29 cellular contexts compared by ENCODE assay signal in genomic region chr5:1805736-1806135, GRCh38.
"Had no signal": no experiment of that assay in that cellular context is flagged by ENCODE, and none has a peak within 500 bp of the region (broad histone marks: within the 10 kb centered on the region; RNA-seq: fewer than 3 reads in every experiment).

No MANE protein-coding gene starts in this region.

- H3K27ac ChIP-seq: epithelial cell of prostate, pancreas, testis, tibial nerve, upper lobe of left lung, uterus had no signal

- H3K27me3 Mint-ChIP-seq: dendritic cell treated with granulocyte-macrophage colony-stimulating factor and Interleukin-4, amounts not matched to agents 40 ng/mL and 50 ng/mL, for 4 days; memory B cell; naive B cell; stimulated activated memory B cell treated with anti-CD40 and anti-IgM and Interleukin-4, amounts not matched to agents 10 μg/mL and 1 μg/mL and 100 μg/mL, for 72 hours had no signal

- H3K27me3 ChIP-seq: gastrocnemius medialis, pancreas, right atrium auricular region, testis, tibial nerve, upper lobe of left lung, uterus had no signal

- H3K9me3 ChIP-seq: gastrocnemius medialis, mucosa of descending colon, pancreas, right atrium auricular region, testis, tibial nerve, upper lobe of left lung, uterus had no signal

- FAIRE-seq: colon, keratinocyte, pancreas had no signal

- DNase-seq: cerebellar nuclear complex; effector CD8-positive, alpha-beta T cell; endodermal cell; foreskin fibroblast; gastrocnemius medialis; head of caudate nucleus; mucosa of descending colon; naive B cell; nephron progenitor cell; occipital lobe; pancreas; stimulated activated CD4-positive, alpha-beta T cell treated with anti-CD3 and anti-CD28 coated beads, Interleukin-2, amount 100 ng/mL, for 24 hours; stimulated activated CD4-positive, alpha-beta T cell treated with anti-CD3 and anti-CD28 coated beads, Interleukin-4, amount 100 ng/mL, for 24 hours; stimulated activated naive CD8-positive, alpha-beta T cell treated with anti-CD3 and anti-CD28 coated beads, Interleukin-15, Interleukin-2, amounts not matched to agents 100 U/mL and 50 U/mL, for 24 hours; substantia nigra; testis; upper lobe of left lung; uterus had no signal

- H3K36me3 ChIP-seq: uterus had no signal

- H3K9me3 Mint-ChIP-seq: dendritic cell treated with granulocyte-macrophage colony-stimulating factor and Interleukin-4, amounts not matched to agents 40 ng/mL and 50 ng/mL, for 4 days; endodermal cell; memory B cell; mesothelial cell of epicardium; naive B cell; nephron progenitor cell; stimulated activated memory B cell treated with anti-CD40 and anti-IgM and Interleukin-4, amounts not matched to agents 10 μg/mL and 1 μg/mL and 100 μg/mL, for 72 hours had no signal

- H3K27ac Mint-ChIP-seq: dendritic cell treated with granulocyte-macrophage colony-stimulating factor and Interleukin-4, amounts not matched to agents 40 ng/mL and 50 ng/mL, for 4 days; endodermal cell; memory B cell; mesothelial cell of epicardium; nephron progenitor cell; stimulated activated memory B cell treated with anti-CD40 and anti-IgM and Interleukin-4, amounts not matched to agents 10 μg/mL and 1 μg/mL and 100 μg/mL, for 72 hours had no signal

- H3K4me3 Mint-ChIP-seq: dendritic cell treated with granulocyte-macrophage colony-stimulating factor and Interleukin-4, amounts not matched to agents 40 ng/mL and 50 ng/mL, for 4 days; endodermal cell; memory B cell; mesothelial cell of epicardium; nephron progenitor cell; stimulated activated memory B cell treated with anti-CD40 and anti-IgM and Interleukin-4, amounts not matched to agents 10 μg/mL and 1 μg/mL and 100 μg/mL, for 72 hours had no signal

- H3K4me1 ChIP-seq: uterus had no signal

- H3K4me3 ChIP-seq: gastrocnemius medialis, lung, mucosa of descending colon, pancreas, right atrium auricular region, smooth muscle cell, testis, tibial nerve, upper lobe of left lung, uterus had no signal
